In the genomic region with DNA sequence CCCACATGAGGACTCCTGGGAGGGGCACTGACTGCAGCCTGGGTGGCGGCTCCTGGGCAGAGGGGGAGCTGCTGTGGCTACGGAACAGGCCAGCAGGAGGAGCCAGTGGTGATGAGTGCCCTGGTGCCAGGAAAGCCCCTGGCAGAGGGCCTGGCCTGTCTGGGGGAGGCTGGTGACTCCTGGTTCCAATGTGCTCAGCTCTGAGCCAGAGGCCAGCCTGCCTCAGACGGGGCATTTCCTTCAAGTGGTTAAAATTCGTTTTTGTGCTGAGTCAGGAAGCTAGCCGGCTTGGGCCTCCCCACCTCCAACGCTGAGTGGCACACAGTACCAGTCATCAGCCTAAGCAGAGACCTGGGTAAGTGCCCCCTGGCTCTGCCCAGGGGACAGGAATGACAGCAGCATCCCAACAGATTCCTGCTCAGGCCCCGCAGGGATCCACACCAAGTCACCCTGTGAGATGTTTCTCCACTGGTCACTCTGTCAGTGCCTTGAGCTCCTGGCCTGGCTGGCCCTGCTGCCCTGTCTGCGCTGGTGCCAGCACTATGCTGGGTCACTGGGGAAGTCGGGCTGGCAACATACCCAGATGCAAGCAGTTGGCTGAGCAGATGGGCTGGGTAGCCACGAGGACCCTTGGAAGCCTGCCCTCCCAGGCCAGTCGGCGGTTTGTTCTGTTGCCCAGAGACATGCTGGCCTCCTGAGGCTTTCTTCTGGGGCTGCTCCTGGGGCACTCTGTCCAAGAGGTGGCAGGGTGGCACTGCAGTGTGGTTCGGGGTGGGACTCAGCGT, we compare ENCODE assay signal across 1 cellular context.
TF ChIP-seq lines count a peak whose summit lies in the region.

No MANE protein-coding gene starts in this region.

TF ChIP-seq in HepG2, 621 proteins besides CTCF, POLR2A, EP300 and RAD21:
- TF ChIP-seq MAFK (conservative IDR thresholded peaks at IDR 0.05 in 1 of 2, IDR thresholded peaks at IDR 0.05 in 1 of 2; ENCODE audit: low read length in 2 of 2) (peak; percentile 89 to 93), KDM5B (CRISPR knock-in tag; IDR thresholded peaks at IDR 0.05; ENCODE audit: borderline replicate concordance) (0 out of 2 replicates have a peak, but pooled peaks have one; percentile 31), REL (CRISPR knock-in tag; conservative IDR thresholded peaks at IDR 0.05) (no peak), SETDB1 (CRISPR knock-in tag; IDR thresholded peaks at IDR 0.05; ENCODE audit: borderline replicate concordance) (no peak), MAFF (IDR thresholded peaks at IDR 0.05; ENCODE audit: low read depth, low read length) (peak; percentile 87), SALL2 (CRISPR knock-in tag; IDR thresholded peaks at IDR 0.05) (no peak), MAFG (CRISPR knock-in tag; IDR thresholded peaks at IDR 0.05) (0 out of 2 replicates have a peak, but pooled peaks have one; percentile 48), SP2 (CRISPR knock-in tag; IDR thresholded peaks at IDR 0.05) (peak; percentile 31; the same call in 1 of the 2 replicates), HNRNPL (IDR thresholded peaks at IDR 0.05; ENCODE audit: low read depth, low read length) (peak; percentile 97), KDM2A (CRISPR knock-in tag; IDR thresholded peaks at IDR 0.05; ENCODE audit: borderline replicate concordance, low read depth) (0 out of 2 replicates have a peak, but pooled peaks have one; percentile 33), RBM39 (IDR thresholded peaks at IDR 0.05; ENCODE audit: low read depth, low read length, poor library complexity, severe bottlenecking) (peak; percentile 33), PCBP2 (optimal IDR thresholded peaks at IDR 0.05; ENCODE audit: low read depth, low read length, poor library complexity, severe bottlenecking) (no peak), XRCC5 (optimal IDR thresholded peaks at IDR 0.05; ENCODE audit: low read length) (peak; percentile 31), TCF7 (IDR thresholded peaks at IDR 0.05; ENCODE audit: low read depth) (0 out of 2 replicates have a peak, but pooled peaks have one; percentile 6)
- TF ChIP-seq, protein P1, sequence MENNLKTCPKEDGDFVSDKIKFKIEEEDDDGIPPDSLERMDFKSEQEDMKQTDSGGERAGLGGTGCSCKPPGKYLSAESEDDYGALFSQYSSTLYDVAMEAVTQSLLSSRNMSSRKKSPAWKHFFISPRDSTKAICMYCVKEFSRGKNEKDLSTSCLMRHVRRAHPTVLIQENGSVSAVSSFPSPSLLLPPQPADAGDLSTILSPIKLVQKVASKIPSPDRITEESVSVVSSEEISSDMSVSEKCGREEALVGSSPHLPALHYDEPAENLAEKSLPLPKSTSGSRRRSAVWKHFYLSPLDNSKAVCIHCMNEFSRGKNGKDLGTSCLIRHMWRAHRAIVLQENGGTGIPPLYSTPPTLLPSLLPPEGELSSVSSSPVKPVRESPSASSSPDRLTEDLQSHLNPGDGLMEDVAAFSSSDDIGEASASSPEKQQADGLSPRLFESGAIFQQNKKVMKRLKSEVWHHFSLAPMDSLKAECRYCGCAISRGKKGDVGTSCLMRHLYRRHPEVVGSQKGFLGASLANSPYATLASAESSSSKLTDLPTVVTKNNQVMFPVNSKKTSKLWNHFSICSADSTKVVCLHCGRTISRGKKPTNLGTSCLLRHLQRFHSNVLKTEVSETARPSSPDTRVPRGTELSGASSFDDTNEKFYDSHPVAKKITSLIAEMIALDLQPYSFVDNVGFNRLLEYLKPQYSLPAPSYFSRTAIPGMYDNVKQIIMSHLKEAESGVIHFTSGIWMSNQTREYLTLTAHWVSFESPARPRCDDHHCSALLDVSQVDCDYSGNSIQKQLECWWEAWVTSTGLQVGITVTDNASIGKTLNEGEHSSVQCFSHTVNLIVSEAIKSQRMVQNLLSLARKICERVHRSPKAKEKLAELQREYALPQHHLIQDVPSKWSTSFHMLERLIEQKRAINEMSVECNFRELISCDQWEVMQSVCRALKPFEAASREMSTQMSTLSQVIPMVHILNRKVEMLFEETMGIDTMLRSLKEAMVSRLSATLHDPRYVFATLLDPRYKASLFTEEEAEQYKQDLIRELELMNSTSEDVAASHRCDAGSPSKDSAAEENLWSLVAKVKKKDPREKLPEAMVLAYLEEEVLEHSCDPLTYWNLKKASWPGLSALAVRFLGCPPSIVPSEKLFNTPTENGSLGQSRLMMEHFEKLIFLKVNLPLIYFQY (CRISPR knock-in tag; IDR thresholded peaks at IDR 0.05; ENCODE audit: borderline replicate concordance) = no peak
- TF ChIP-seq, protein P2, sequence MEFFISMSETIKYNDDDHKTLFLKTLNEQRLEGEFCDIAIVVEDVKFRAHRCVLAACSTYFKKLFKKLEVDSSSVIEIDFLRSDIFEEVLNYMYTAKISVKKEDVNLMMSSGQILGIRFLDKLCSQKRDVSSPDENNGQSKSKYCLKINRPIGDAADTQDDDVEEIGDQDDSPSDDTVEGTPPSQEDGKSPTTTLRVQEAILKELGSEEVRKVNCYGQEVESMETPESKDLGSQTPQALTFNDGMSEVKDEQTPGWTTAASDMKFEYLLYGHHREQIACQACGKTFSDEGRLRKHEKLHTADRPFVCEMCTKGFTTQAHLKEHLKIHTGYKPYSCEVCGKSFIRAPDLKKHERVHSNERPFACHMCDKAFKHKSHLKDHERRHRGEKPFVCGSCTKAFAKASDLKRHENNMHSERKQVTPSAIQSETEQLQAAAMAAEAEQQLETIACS (CRISPR knock-in tag; IDR thresholded peaks at IDR 0.05) = no peak
- TF ChIP-seq, protein P3, sequence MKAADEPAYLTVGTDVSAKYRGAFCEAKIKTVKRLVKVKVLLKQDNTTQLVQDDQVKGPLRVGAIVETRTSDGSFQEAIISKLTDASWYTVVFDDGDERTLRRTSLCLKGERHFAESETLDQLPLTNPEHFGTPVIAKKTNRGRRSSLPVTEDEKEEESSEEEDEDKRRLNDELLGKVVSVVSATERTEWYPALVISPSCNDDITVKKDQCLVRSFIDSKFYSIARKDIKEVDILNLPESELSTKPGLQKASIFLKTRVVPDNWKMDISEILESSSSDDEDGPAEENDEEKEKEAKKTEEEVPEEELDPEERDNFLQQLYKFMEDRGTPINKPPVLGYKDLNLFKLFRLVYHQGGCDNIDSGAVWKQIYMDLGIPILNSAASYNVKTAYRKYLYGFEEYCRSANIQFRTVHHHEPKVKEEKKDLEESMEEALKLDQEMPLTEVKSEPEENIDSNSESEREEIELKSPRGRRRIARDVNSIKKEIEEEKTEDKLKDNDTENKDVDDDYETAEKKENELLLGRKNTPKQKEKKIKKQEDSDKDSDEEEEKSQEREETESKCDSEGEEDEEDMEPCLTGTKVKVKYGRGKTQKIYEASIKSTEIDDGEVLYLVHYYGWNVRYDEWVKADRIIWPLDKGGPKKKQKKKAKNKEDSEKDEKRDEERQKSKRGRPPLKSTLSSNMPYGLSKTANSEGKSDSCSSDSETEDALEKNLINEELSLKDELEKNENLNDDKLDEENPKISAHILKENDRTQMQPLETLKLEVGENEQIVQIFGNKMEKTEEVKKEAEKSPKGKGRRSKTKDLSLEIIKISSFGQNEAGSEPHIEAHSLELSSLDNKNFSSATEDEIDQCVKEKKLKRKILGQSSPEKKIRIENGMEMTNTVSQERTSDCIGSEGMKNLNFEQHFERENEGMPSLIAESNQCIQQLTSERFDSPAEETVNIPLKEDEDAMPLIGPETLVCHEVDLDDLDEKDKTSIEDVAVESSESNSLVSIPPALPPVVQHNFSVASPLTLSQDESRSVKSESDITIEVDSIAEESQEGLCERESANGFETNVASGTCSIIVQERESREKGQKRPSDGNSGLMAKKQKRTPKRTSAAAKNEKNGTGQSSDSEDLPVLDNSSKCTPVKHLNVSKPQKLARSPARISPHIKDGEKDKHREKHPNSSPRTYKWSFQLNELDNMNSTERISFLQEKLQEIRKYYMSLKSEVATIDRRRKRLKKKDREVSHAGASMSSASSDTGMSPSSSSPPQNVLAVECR (CRISPR knock-in tag; IDR thresholded peaks at IDR 0.05; ENCODE audit: borderline replicate concordance) = 0 out of 2 replicates have a peak, but pooled peaks have one; percentile 25
- TF ChIP-seq, protein P4, sequence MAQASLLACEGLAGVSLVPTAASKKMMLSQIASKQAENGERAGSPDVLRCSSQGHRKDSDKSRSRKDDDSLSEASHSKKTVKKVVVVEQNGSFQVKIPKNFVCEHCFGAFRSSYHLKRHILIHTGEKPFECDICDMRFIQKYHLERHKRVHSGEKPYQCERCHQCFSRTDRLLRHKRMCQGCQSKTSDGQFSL (CRISPR knock-in tag; IDR thresholded peaks at IDR 0.05) = peak; percentile 60; the same call in 1 of the 2 replicates
- TF ChIP-seq, protein P5, sequence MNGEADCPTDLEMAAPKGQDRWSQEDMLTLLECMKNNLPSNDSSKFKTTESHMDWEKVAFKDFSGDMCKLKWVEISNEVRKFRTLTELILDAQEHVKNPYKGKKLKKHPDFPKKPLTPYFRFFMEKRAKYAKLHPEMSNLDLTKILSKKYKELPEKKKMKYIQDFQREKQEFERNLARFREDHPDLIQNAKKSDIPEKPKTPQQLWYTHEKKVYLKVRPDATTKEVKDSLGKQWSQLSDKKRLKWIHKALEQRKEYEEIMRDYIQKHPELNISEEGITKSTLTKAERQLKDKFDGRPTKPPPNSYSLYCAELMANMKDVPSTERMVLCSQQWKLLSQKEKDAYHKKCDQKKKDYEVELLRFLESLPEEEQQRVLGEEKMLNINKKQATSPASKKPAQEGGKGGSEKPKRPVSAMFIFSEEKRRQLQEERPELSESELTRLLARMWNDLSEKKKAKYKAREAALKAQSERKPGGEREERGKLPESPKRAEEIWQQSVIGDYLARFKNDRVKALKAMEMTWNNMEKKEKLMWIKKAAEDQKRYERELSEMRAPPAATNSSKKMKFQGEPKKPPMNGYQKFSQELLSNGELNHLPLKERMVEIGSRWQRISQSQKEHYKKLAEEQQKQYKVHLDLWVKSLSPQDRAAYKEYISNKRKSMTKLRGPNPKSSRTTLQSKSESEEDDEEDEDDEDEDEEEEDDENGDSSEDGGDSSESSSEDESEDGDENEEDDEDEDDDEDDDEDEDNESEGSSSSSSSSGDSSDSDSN (CRISPR knock-in tag; IDR thresholded peaks at IDR 0.05) = 0 out of 2 replicates have a peak, but pooled peaks have one; percentile 2
- TF ChIP-seq, protein P6, sequence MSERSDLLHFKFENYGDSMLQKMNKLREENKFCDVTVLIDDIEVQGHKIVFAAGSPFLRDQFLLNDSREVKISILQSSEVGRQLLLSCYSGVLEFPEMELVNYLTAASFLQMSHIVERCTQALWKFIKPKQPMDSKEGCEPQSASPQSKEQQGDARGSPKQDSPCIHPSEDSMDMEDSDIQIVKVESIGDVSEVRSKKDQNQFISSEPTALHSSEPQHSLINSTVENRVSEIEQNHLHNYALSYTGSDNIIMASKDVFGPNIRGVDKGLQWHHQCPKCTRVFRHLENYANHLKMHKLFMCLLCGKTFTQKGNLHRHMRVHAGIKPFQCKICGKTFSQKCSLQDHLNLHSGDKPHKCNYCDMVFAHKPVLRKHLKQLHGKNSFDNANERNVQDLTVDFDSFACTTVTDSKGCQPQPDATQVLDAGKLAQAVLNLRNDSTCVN (CRISPR knock-in tag; IDR thresholded peaks at IDR 0.05; ENCODE audit: borderline replicate concordance) = peak; percentile 53; the same call in 1 of the 2 replicates
- TF ChIP-seq, protein P7, sequence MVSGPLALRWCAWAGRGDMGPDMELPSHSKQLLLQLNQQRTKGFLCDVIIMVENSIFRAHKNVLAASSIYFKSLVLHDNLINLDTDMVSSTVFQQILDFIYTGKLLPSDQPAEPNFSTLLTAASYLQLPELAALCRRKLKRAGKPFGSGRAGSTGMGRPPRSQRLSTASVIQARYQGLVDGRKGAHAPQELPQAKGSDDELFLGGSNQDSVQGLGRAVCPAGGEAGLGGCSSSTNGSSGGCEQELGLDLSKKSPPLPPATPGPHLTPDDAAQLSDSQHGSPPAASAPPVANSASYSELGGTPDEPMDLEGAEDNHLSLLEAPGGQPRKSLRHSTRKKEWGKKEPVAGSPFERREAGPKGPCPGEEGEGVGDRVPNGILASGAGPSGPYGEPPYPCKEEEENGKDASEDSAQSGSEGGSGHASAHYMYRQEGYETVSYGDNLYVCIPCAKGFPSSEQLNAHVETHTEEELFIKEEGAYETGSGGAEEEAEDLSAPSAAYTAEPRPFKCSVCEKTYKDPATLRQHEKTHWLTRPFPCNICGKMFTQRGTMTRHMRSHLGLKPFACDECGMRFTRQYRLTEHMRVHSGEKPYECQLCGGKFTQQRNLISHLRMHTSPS (CRISPR knock-in tag; IDR thresholded peaks at IDR 0.05; ENCODE audit: low read depth) = peak; percentile 79
